Comparison of ENCODE assay signal across 13 cellular contexts in genomic region chr17:74181341-74181740, GRCh38. TPM values are rescaled to one million over a fixed set of nuclear protein-coding genes. Genes with fewer than 3 reads are reported as not detected.
DNase-seq lines count a peak whose midpoint lies in the region; ATAC-seq and TF ChIP-seq lines count a peak whose summit lies in the region.
"Had no signal": no experiment of that assay in that cellular context is flagged by ENCODE, and none has a peak within 500 bp of the region (broad histone marks: within the 10 kb centered on the region; RNA-seq: fewer than 3 reads in every experiment).

No MANE protein-coding gene starts in this region.

- ATAC-seq in lower lobe of right lung (no peak), GM19023 (IDR thresholded peaks at IDR 0.05; ENCODE audit: unreplicated experiment) (no peak)

- no peaks in the 10 kb centered on the region for H3K36me3 ChIP-seq in H7 (replicated peaks; ENCODE audit: control insufficient read depth, insufficient read depth, low read length)
- no peaks in the 10 kb centered on the region for H3K36me3 ChIP-seq in lower lobe of right lung
- no peaks in the 10 kb centered on the region for H3K36me3 ChIP-seq in spleen
- H3K36me3 ChIP-seq: HAP-1 had no signal

- H3K27ac ChIP-seq in lower lobe of right lung (no peak overlapping the region), spleen (no peak overlapping the region)
- H3K27ac ChIP-seq: C4-2B had no signal

- no peak for TF ChIP-seq POLR2A in spleen (IDR thresholded peaks at IDR 0.05)

- TF ChIP-seq CTCF in lower lobe of right lung (IDR thresholded peaks at IDR 0.05): no peak
- TF ChIP-seq CTCF in spleen (IDR thresholded peaks at IDR 0.05 in 8 of 11, conservative IDR thresholded peaks at IDR 0.05 in 3 of 11): no peak

- H3K9me3 ChIP-seq in lower lobe of right lung: no peaks in the 10 kb centered on the region
- no peaks in the 10 kb centered on the region for H3K9me3 ChIP-seq in spleen
- H3K9me3 ChIP-seq: Caco-2, HAP-1 had no signal

- intact Hi-C loops in lower lobe of right lung (cut with DNase I) (no loop called here), spleen (cut with DNase I; ENCODE audit: low total_unique reads) (no loop called here)

- 81 to 92% (median 88%) methylated on average over 4 of the region's 4 CpGs for WGBS in spleen, 5 donors

- DNase-seq in H7: peak; percentile 18
- peak; percentile 21 for DNase-seq in NCI-H748 treated with DMSO at 0.1 percent for 48 hours (lab: John Stamatoyannopoulos, UW)
- DNase-seq in lower lobe of right lung: peak; percentile 15
- DNase-seq in spleen: peak; percentile 27
- no peak for DNase-seq in AG08396 (ENCODE audit: low spot score)
- no peak for DNase-seq in NK-92 (lab: John Stamatoyannopoulos, UW; ENCODE audit: unreplicated experiment)
- DNase-seq: ACHN; AML-193; Caco-2; CD4-positive, alpha-beta T cell had no signal

- H3K4me3 ChIP-seq in H7 (ENCODE audit: insufficient read depth, low read depth, low read length) (no peak overlapping the region), lower lobe of right lung (no peak overlapping the region), spleen (no peak overlapping the region)
- H3K4me3 ChIP-seq: HAP-1 had no signal

- H3K4me1 ChIP-seq in lower lobe of right lung: no peaks in the 10 kb centered on the region
- H3K4me1 ChIP-seq in spleen: no peaks in the 10 kb centered on the region
- H3K4me1 ChIP-seq: HAP-1 had no signal

- H3K27me3 ChIP-seq in H7 (ENCODE audit: control insufficient read depth, insufficient read depth, low read length) (no peaks in the 10 kb centered on the region; the same call in 1 of the 2 replicates), lower lobe of right lung (ENCODE audit: low read depth) (peaks cover 22% of the 10 kb centered on the region), spleen (replicated peaks in 1 of 7) (peaks cover 0 to 63% (median 4%) of the 10 kb centered on the region in 7 donors)

RNA-seq across cellular contexts. Expression of gene RPL38, which starts 22.1 kb away (rescaled TPM):
- total RNA-seq in H7 (2014; rRNA removed; shearing (Covaris generic)): 1,534 and 2,134 TPM in 2 replicates
- total RNA-seq in lower lobe of right lung (701 TPM), spleen (1,000 to 10,000 TPM in 1 of 7 donors, 100 to 1,000 TPM in 6; 311 to 1,013 (median 730) TPM)
- polyA plus RNA-seq in spleen: 1,000 to 10,000 TPM; 2,252 to 3,463 (median 3,460) TPM

RNA-seq across cellular contexts. Expression of gene TTYH2, which starts 32.0 kb away (rescaled TPM):
- total RNA-seq in H7 (2014; rRNA removed; shearing (Covaris generic)): 2.5 and 7.4 TPM in 2 replicates
- 7.7 TPM for total RNA-seq in lower lobe of right lung
- 10 to 100 TPM; 15.0 to 22.7 (median 21.0) TPM for total RNA-seq in spleen
- 1 to 10 TPM; 2.7 to 5.5 (median 4.0) TPM for polyA plus RNA-seq in spleen

Comparison
In these comparisons a context has a peak if more than half of its experiments do, and no peak if none do; other contexts are left out.
1. DNase-seq: peak in H7 (single experiment), NCI-H748 treated with DMSO at 0.1 percent for 48 hours (single experiment), lower lobe of right lung (single experiment) and spleen (single experiment); none in AG08396 (single experiment) and NK-92 (single experiment).